1 cellular context compared by ENCODE assay signal in genomic region chr17:60559995-60560859, GRCh38.
TF ChIP-seq lines count a peak whose summit lies in the region.

No MANE protein-coding gene starts in this region.

TF ChIP-seq in HepG2, 621 proteins besides CTCF, POLR2A, EP300 and RAD21 (continued from another document and continues in another):
- TF ChIP-seq, protein P1, sequence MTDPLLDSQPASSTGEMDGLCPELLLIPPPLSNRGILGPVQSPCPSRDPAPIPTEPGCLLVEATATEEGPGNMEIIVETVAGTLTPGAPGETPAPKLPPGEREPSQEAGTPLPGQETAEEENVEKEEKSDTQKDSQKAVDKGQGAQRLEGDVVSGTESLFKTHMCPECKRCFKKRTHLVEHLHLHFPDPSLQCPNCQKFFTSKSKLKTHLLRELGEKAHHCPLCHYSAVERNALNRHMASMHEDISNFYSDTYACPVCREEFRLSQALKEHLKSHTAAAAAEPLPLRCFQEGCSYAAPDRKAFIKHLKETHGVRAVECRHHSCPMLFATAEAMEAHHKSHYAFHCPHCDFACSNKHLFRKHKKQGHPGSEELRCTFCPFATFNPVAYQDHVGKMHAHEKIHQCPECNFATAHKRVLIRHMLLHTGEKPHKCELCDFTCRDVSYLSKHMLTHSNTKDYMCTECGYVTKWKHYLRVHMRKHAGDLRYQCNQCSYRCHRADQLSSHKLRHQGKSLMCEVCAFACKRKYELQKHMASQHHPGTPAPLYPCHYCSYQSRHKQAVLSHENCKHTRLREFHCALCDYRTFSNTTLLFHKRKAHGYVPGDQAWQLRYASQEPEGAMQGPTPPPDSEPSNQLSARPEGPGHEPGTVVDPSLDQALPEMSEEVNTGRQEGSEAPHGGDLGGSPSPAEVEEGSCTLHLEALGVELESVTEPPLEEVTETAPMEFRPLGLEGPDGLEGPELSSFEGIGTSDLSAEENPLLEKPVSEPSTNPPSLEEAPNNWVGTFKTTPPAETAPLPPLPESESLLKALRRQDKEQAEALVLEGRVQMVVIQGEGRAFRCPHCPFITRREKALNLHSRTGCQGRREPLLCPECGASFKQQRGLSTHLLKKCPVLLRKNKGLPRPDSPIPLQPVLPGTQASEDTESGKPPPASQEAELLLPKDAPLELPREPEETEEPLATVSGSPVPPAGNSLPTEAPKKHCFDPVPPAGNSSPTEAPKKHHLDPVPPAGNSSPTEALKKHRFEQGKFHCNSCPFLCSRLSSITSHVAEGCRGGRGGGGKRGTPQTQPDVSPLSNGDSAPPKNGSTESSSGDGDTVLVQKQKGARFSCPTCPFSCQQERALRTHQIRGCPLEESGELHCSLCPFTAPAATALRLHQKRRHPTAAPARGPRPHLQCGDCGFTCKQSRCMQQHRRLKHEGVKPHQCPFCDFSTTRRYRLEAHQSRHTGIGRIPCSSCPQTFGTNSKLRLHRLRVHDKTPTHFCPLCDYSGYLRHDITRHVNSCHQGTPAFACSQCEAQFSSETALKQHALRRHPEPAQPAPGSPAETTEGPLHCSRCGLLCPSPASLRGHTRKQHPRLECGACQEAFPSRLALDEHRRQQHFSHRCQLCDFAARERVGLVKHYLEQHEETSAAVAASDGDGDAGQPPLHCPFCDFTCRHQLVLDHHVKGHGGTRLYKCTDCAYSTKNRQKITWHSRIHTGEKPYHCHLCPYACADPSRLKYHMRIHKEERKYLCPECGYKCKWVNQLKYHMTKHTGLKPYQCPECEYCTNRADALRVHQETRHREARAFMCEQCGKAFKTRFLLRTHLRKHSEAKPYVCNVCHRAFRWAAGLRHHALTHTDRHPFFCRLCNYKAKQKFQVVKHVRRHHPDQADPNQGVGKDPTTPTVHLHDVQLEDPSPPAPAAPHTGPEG (CRISPR knock-in tag; IDR thresholded peaks at IDR 0.05) = no peak
- TF ChIP-seq ARHGAP35 (CRISPR knock-in tag; IDR thresholded peaks at IDR 0.05; ENCODE audit: borderline replicate concordance) = no peak
- TF ChIP-seq NFE2L2 (IDR thresholded peaks at IDR 0.05; ENCODE audit: low read length) = peak; percentile 43; the same call in 1 of the 2 replicates
- no peak; the same call in 1 of the 2 replicates for TF ChIP-seq BCL6 (CRISPR knock-in tag; IDR thresholded peaks at IDR 0.05)
- TF ChIP-seq, protein P2, sequence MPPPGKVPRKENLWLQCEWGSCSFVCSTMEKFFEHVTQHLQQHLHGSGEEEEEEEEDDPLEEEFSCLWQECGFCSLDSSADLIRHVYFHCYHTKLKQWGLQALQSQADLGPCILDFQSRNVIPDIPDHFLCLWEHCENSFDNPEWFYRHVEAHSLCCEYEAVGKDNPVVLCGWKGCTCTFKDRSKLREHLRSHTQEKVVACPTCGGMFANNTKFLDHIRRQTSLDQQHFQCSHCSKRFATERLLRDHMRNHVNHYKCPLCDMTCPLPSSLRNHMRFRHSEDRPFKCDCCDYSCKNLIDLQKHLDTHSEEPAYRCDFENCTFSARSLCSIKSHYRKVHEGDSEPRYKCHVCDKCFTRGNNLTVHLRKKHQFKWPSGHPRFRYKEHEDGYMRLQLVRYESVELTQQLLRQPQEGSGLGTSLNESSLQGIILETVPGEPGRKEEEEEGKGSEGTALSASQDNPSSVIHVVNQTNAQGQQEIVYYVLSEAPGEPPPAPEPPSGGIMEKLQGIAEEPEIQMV (CRISPR knock-in tag; IDR thresholded peaks at IDR 0.05; ENCODE audit: low read depth) = peak; percentile 62; the same call in 1 of the 2 replicates
- no peak for TF ChIP-seq ZNF207 (IDR thresholded peaks at IDR 0.05; ENCODE audit: borderline replicate concordance)
- TF ChIP-seq TP53 (CRISPR knock-in tag; conservative IDR thresholded peaks at IDR 0.05) = no peak
- peak; percentile 43; the same call in 1 of the 2 replicates for TF ChIP-seq ZSCAN9 (CRISPR knock-in tag; IDR thresholded peaks at IDR 0.05; ENCODE audit: borderline replicate concordance)
- no peak for TF ChIP-seq GFI1 (CRISPR knock-in tag; IDR thresholded peaks at IDR 0.05; ENCODE audit: borderline replicate concordance)
- TF ChIP-seq MBD4 (IDR thresholded peaks at IDR 0.05; ENCODE audit: borderline replicate concordance, low read length) = no peak
- TF ChIP-seq NBN (conservative IDR thresholded peaks at IDR 0.05) = no peak
- peak; percentile 75; the same call in 1 of the 2 replicates for TF ChIP-seq ZNF274 (CRISPR knock-in tag; IDR thresholded peaks at IDR 0.05)
- TF ChIP-seq POLR2G (IDR thresholded peaks at IDR 0.05; ENCODE audit: low read depth, low read length) = peak; percentile 68
- TF ChIP-seq, protein P3, sequence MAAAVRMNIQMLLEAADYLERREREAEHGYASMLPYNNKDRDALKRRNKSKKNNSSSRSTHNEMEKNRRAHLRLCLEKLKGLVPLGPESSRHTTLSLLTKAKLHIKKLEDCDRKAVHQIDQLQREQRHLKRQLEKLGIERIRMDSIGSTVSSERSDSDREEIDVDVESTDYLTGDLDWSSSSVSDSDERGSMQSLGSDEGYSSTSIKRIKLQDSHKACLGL (CRISPR knock-in tag; IDR thresholded peaks at IDR 0.05) = 0 out of 2 replicates have a peak, but pooled peaks have one; percentile 55
- no peak for TF ChIP-seq ZNF546 (CRISPR knock-in tag; conservative IDR thresholded peaks at IDR 0.05)
- TF ChIP-seq SMARCE1 (IDR thresholded peaks at IDR 0.05; ENCODE audit: borderline replicate concordance) = no peak
- TF ChIP-seq ZNF225 (CRISPR knock-in tag; IDR thresholded peaks at IDR 0.05) = no peak; the same call in 1 of the 2 replicates
- TF ChIP-seq, protein P4, sequence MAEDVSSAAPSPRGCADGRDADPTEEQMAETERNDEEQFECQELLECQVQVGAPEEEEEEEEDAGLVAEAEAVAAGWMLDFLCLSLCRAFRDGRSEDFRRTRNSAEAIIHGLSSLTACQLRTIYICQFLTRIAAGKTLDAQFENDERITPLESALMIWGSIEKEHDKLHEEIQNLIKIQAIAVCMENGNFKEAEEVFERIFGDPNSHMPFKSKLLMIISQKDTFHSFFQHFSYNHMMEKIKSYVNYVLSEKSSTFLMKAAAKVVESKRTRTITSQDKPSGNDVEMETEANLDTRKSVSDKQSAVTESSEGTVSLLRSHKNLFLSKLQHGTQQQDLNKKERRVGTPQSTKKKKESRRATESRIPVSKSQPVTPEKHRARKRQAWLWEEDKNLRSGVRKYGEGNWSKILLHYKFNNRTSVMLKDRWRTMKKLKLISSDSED (CRISPR knock-in tag; IDR thresholded peaks at IDR 0.05) = no peak
- TF ChIP-seq, protein P5, sequence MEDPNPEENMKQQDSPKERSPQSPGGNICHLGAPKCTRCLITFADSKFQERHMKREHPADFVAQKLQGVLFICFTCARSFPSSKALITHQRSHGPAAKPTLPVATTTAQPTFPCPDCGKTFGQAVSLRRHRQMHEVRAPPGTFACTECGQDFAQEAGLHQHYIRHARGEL (CRISPR knock-in tag; IDR thresholded peaks at IDR 0.05) = 0 out of 2 replicates have a peak, but pooled peaks have one; percentile 11
- TF ChIP-seq, protein P6, sequence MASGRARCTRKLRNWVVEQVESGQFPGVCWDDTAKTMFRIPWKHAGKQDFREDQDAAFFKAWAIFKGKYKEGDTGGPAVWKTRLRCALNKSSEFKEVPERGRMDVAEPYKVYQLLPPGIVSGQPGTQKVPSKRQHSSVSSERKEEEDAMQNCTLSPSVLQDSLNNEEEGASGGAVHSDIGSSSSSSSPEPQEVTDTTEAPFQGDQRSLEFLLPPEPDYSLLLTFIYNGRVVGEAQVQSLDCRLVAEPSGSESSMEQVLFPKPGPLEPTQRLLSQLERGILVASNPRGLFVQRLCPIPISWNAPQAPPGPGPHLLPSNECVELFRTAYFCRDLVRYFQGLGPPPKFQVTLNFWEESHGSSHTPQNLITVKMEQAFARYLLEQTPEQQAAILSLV (CRISPR knock-in tag; IDR thresholded peaks at IDR 0.05; ENCODE audit: borderline replicate concordance) = no peak
- TF ChIP-seq ZBTB34 (CRISPR knock-in tag; IDR thresholded peaks at IDR 0.05) = peak; percentile 95
- peak; percentile 62; the same call in 1 of the 2 replicates for TF ChIP-seq ZNF619 (CRISPR knock-in tag; IDR thresholded peaks at IDR 0.05)
- TF ChIP-seq ZBTB7B (CRISPR knock-in tag; IDR thresholded peaks at IDR 0.05) = 0 out of 2 replicates have a peak, but pooled peaks have one; percentile 6
- TF ChIP-seq CREB3 (CRISPR knock-in tag; IDR thresholded peaks at IDR 0.05) = no peak
- no peak for TF ChIP-seq KLF9 (CRISPR knock-in tag; IDR thresholded peaks at IDR 0.05; ENCODE audit: low read depth)
- 0 out of 2 replicates have a peak, but pooled peaks have one; percentile 63 for TF ChIP-seq IRF2 (CRISPR knock-in tag; IDR thresholded peaks at IDR 0.05)
- no peak for TF ChIP-seq SNAI1 (CRISPR knock-in tag; IDR thresholded peaks at IDR 0.05; ENCODE audit: borderline replicate concordance)
- TF ChIP-seq ZNF781 (CRISPR knock-in tag; IDR thresholded peaks at IDR 0.05; ENCODE audit: borderline replicate concordance, not compliant biosample characterization) = no peak
- 0 out of 2 replicates have a peak, but pooled peaks have one; percentile 45 for TF ChIP-seq RNF2 (conservative IDR thresholded peaks at IDR 0.05; ENCODE audit: low read depth)
- TF ChIP-seq ZNF232 (CRISPR knock-in tag; IDR thresholded peaks at IDR 0.05; ENCODE audit: borderline replicate concordance) = no peak
- peak; percentile 78 for TF ChIP-seq HOXA9 (CRISPR knock-in tag; IDR thresholded peaks at IDR 0.05; ENCODE audit: borderline replicate concordance)
- TF ChIP-seq, protein P7, sequence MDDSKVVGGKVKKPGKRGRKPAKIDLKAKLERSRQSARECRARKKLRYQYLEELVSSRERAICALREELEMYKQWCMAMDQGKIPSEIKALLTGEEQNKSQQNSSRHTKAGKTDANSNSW (CRISPR knock-in tag; IDR thresholded peaks at IDR 0.05; ENCODE audit: borderline replicate concordance) = no peak; the same call in 1 of the 2 replicates
- TF ChIP-seq, protein P8, sequence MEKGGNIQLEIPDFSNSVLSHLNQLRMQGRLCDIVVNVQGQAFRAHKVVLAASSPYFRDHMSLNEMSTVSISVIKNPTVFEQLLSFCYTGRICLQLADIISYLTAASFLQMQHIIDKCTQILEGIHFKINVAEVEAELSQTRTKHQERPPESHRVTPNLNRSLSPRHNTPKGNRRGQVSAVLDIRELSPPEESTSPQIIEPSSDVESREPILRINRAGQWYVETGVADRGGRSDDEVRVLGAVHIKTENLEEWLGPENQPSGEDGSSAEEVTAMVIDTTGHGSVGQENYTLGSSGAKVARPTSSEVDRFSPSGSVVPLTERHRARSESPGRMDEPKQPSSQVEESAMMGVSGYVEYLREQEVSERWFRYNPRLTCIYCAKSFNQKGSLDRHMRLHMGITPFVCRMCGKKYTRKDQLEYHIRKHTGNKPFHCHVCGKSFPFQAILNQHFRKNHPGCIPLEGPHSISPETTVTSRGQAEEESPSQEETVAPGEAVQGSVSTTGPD (CRISPR knock-in tag; IDR thresholded peaks at IDR 0.05) = peak; percentile 94
- no peak for TF ChIP-seq MNT (IDR thresholded peaks at IDR 0.05)
- TF ChIP-seq, protein P9, sequence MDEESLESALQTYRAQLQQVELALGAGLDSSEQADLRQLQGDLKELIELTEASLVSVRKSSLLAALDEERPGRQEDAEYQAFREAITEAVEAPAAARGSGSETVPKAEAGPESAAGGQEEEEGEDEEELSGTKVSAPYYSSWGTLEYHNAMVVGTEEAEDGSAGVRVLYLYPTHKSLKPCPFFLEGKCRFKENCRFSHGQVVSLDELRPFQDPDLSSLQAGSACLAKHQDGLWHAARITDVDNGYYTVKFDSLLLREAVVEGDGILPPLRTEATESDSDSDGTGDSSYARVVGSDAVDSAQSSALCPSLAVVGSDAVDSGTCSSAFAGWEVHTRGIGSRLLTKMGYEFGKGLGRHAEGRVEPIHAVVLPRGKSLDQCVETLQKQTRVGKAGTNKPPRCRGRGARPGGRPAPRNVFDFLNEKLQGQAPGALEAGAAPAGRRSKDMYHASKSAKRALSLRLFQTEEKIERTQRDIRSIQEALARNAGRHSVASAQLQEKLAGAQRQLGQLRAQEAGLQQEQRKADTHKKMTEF (CRISPR knock-in tag; IDR thresholded peaks at IDR 0.05) = peak; percentile 62; the same call in 1 of the 2 replicates
- no peak for TF ChIP-seq ZNF616 (CRISPR knock-in tag; IDR thresholded peaks at IDR 0.05; ENCODE audit: low read depth)
- no peak for TF ChIP-seq SRSF1 (optimal IDR thresholded peaks at IDR 0.05; ENCODE audit: low read depth, low read length)
- no peak for TF ChIP-seq TIGD3 (CRISPR knock-in tag; IDR thresholded peaks at IDR 0.05; ENCODE audit: borderline replicate concordance)
- peak; percentile 62; the same call in 1 of the 2 replicates for TF ChIP-seq CHD2 (IDR thresholded peaks at IDR 0.05; ENCODE audit: low read depth, low read length)
- TF ChIP-seq NR1H2 (CRISPR knock-in tag; IDR thresholded peaks at IDR 0.05; ENCODE audit: borderline replicate concordance, low read depth) = no peak
- no peak for TF ChIP-seq REXO4 (CRISPR knock-in tag; IDR thresholded peaks at IDR 0.05; ENCODE audit: borderline replicate concordance)
